Comparison of ENCODE assay signal across 1 cellular context in the genomic region with DNA sequence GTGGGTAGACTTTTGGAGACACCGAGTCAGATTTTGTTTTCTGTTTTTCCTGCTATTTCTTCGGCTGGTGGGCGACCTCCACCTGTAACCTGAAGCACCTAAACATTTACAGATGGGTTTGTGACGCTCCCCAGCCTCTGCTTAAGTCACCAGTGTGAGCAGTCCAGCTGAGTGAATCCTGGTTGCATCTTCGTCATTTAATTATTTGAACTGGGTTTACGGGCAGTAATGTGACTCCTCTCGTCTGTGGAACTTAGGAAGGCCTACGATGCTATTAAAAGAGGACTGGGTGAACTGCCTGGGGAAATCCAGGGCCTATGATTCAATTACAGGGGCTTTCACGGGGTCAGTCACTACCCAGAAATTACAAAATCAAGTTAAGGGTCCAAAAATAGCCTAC.
TF ChIP-seq lines count a peak whose summit lies in the region.

No MANE protein-coding gene starts in this region.

TF ChIP-seq in endothelial cell of umbilical vein, 7 proteins besides CTCF, POLR2A, EP300 and RAD21:
- TF ChIP-seq GATA2 (IDR thresholded peaks at IDR 0.05; ENCODE audit: insufficient read depth, insufficient read length, low read depth, low read length) (no peak), EZH2 (IDR thresholded peaks at IDR 0.05; ENCODE audit: borderline replicate concordance, low read depth, low read length, severe bottlenecking) (no peak), JUN (IDR thresholded peaks at IDR 0.05; ENCODE audit: borderline replicate concordance, insufficient read depth, insufficient read length, low read depth) (no peak), FOS (IDR thresholded peaks at IDR 0.05; ENCODE audit: borderline replicate concordance, insufficient read depth, low read length) (no peak), POLR2AphosphoS5 (IDR thresholded peaks at IDR 0.05; ENCODE audit: insufficient read depth, low read depth, low read length) (no peak), MYC (IDR thresholded peaks at IDR 0.05; ENCODE audit: low read depth, low read length) (no peak)
- TF ChIP-seq, protein P1, sequence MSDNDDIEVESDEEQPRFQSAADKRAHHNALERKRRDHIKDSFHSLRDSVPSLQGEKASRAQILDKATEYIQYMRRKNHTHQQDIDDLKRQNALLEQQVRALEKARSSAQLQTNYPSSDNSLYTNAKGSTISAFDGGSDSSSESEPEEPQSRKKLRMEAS (IDR thresholded peaks at IDR 0.05; ENCODE audit: insufficient read depth, insufficient read length) = no peak
TF ChIP-seq in endothelial cell of umbilical vein: peak in this region for 0.
